Comparison of ENCODE assay signal across 1 cellular context in the genomic region with DNA sequence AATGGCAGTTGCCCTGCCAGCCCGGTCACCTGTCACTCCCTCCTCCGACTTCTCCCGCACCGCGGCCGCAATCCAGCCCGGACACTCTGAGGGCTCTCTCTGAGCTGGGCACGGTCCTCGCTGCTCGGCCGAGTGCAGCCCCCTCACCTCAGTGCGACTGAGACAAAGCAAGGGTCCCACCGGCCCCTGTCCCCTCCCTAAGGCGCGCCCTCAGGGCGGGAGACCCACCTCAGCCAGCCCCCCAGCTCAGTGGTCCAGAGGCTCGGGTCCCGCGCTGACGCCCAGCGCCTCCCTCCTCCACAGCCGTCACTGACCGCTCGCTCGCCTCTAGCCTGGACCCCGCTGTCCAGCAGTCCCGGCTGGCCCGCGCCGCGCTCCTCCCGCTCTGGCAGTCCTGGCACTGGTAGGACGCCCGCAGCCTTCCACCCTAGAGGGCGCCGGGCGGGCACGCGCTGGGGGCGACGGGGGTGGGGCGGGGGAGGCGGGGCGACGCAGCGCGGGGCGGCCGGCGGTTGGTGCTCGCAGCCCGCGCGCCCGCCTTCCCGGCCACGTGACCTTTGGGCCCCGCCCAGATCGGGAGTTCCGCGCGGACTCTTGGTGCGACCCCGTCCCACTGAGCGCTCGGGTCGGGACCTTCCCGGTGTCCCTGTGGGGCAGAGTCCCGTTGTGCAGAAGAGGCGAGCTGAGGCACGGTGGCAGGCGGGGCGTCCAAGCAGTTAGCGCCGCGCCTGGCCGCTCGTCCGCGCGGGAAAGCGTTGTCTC.
A peak's percentile ranks its signal among the peaks of the same experiment; 100 is the strongest.
TF ChIP-seq lines count a peak whose summit lies in the region.

No MANE protein-coding gene starts in this region.

TF ChIP-seq in K562, 482 proteins besides CTCF, POLR2A, EP300 and RAD21 (continued from another document and continues in another):
- TF ChIP-seq, protein P1, sequence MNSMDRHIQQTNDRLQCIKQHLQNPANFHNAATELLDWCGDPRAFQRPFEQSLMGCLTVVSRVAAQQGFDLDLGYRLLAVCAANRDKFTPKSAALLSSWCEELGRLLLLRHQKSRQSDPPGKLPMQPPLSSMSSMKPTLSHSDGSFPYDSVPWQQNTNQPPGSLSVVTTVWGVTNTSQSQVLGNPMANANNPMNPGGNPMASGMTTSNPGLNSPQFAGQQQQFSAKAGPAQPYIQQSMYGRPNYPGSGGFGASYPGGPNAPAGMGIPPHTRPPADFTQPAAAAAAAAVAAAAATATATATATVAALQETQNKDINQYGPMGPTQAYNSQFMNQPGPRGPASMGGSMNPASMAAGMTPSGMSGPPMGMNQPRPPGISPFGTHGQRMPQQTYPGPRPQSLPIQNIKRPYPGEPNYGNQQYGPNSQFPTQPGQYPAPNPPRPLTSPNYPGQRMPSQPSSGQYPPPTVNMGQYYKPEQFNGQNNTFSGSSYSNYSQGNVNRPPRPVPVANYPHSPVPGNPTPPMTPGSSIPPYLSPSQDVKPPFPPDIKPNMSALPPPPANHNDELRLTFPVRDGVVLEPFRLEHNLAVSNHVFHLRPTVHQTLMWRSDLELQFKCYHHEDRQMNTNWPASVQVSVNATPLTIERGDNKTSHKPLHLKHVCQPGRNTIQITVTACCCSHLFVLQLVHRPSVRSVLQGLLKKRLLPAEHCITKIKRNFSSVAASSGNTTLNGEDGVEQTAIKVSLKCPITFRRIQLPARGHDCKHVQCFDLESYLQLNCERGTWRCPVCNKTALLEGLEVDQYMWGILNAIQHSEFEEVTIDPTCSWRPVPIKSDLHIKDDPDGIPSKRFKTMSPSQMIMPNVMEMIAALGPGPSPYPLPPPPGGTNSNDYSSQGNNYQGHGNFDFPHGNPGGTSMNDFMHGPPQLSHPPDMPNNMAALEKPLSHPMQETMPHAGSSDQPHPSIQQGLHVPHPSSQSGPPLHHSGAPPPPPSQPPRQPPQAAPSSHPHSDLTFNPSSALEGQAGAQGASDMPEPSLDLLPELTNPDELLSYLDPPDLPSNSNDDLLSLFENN (IDR thresholded peaks at IDR 0.05; ENCODE audit: low read depth in 2 of 2, low read length in 2 of 2): no peak
- TF ChIP-seq, protein P2, sequence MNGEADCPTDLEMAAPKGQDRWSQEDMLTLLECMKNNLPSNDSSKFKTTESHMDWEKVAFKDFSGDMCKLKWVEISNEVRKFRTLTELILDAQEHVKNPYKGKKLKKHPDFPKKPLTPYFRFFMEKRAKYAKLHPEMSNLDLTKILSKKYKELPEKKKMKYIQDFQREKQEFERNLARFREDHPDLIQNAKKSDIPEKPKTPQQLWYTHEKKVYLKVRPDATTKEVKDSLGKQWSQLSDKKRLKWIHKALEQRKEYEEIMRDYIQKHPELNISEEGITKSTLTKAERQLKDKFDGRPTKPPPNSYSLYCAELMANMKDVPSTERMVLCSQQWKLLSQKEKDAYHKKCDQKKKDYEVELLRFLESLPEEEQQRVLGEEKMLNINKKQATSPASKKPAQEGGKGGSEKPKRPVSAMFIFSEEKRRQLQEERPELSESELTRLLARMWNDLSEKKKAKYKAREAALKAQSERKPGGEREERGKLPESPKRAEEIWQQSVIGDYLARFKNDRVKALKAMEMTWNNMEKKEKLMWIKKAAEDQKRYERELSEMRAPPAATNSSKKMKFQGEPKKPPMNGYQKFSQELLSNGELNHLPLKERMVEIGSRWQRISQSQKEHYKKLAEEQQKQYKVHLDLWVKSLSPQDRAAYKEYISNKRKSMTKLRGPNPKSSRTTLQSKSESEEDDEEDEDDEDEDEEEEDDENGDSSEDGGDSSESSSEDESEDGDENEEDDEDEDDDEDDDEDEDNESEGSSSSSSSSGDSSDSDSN (IDR thresholded peaks at IDR 0.05; ENCODE audit: borderline replicate concordance in 1 of 2, low read depth in 2 of 2, low read length in 2 of 2): no peak
- TF ChIP-seq MYBL2 (IDR thresholded peaks at IDR 0.05; ENCODE audit: low read depth) (no peak), MYBL2 (CRISPR knock-in tag; IDR thresholded peaks at IDR 0.05; ENCODE audit: borderline replicate concordance) (no peak), ZNF124 (CRISPR knock-in tag; IDR thresholded peaks at IDR 0.05) (no peak), BHLHE40 (IDR thresholded peaks at IDR 0.05; ENCODE audit: low read length) (no peak), FOXJ2 (tag; IDR thresholded peaks at IDR 0.05) (no peak), NR2C1 (IDR thresholded peaks at IDR 0.05) (no peak), NR2C1 (tag; IDR thresholded peaks at IDR 0.05) (no peak), HCFC1 (IDR thresholded peaks at IDR 0.05; ENCODE audit: low read depth, low read length) (no peak), SMAD4 (CRISPR knock-in tag; conservative IDR thresholded peaks at IDR 0.05) (no peak), HEY1 (CRISPR knock-in tag; IDR thresholded peaks at IDR 0.05; ENCODE audit: borderline replicate concordance) (no peak), ZNF23 (CRISPR knock-in tag; IDR thresholded peaks at IDR 0.05) (no peak), TAF9B (IDR thresholded peaks at IDR 0.05; ENCODE audit: partially characterized antibody) (no peak), POLR3G (IDR thresholded peaks at IDR 0.05; ENCODE audit: extremely low read depth, insufficient read length, insufficient replicate concordance) (no peak), E2F3 (CRISPR knock-in tag; IDR thresholded peaks at IDR 0.05) (peak; percentile 80; the same call in 1 of the 2 replicates), KDM5B (IDR thresholded peaks at IDR 0.05; ENCODE audit: insufficient replicate concordance, low read depth, low read length) (peak; percentile 25), DIDO1 (tag; IDR thresholded peaks at IDR 0.05; ENCODE audit: low read depth) (no peak), ZNF12 (CRISPR knock-in tag; IDR thresholded peaks at IDR 0.05) (no peak), L3MBTL2 (IDR thresholded peaks at IDR 0.05) (peak; percentile 84; the same call in 1 of the 2 replicates), DPF2 (IDR thresholded peaks at IDR 0.05) (no peak), RBM34 (IDR thresholded peaks at IDR 0.05; ENCODE audit: borderline replicate concordance, insufficient read depth, low read length) (no peak), CTBP1 (IDR thresholded peaks at IDR 0.05; ENCODE audit: borderline replicate concordance) (peak; percentile 41; the same call in 1 of the 2 replicates), ESRRB (CRISPR knock-in tag; IDR thresholded peaks at IDR 0.05; ENCODE audit: borderline replicate concordance) (no peak), ZNF217 (CRISPR knock-in tag; IDR thresholded peaks at IDR 0.05) (no peak), CCNT2 (IDR thresholded peaks at IDR 0.05; ENCODE audit: borderline replicate concordance, extremely low read depth, insufficient read length, low read depth, low read length) (no peak), SIX5 (IDR thresholded peaks at IDR 0.05; ENCODE audit: borderline replicate concordance in 1 of 2, insufficient read depth in 1 of 2, low read depth in 1 of 2, low read length in 2 of 2) (no peak), GATAD2B (IDR thresholded peaks at IDR 0.05; ENCODE audit: borderline replicate concordance) (no peak), MTA1 (IDR thresholded peaks at IDR 0.05; ENCODE audit: borderline replicate concordance) (no peak), MAZ (CRISPR knock-in tag; conservative IDR thresholded peaks at IDR 0.05 in 1 of 2, IDR thresholded peaks at IDR 0.05 in 1 of 2) (peak; percentile 45 to 60; a peak in 2 of 4 replicates), SMARCB1 (IDR thresholded peaks at IDR 0.05; ENCODE audit: insufficient read length, low read depth) (no peak), NFIC (IDR thresholded peaks at IDR 0.05) (no peak), FIP1L1 (IDR thresholded peaks at IDR 0.05; ENCODE audit: low read depth, low read length, poor library complexity, severe bottlenecking) (peak; percentile 13), ZNF436 (CRISPR knock-in tag; IDR thresholded peaks at IDR 0.05) (no peak), SMAD3 (CRISPR knock-in tag; conservative IDR thresholded peaks at IDR 0.05) (no peak), EWSR1 (IDR thresholded peaks at IDR 0.05; ENCODE audit: borderline replicate concordance, low read depth, partially characterized antibody) (no peak)
- TF ChIP-seq, protein P3, sequence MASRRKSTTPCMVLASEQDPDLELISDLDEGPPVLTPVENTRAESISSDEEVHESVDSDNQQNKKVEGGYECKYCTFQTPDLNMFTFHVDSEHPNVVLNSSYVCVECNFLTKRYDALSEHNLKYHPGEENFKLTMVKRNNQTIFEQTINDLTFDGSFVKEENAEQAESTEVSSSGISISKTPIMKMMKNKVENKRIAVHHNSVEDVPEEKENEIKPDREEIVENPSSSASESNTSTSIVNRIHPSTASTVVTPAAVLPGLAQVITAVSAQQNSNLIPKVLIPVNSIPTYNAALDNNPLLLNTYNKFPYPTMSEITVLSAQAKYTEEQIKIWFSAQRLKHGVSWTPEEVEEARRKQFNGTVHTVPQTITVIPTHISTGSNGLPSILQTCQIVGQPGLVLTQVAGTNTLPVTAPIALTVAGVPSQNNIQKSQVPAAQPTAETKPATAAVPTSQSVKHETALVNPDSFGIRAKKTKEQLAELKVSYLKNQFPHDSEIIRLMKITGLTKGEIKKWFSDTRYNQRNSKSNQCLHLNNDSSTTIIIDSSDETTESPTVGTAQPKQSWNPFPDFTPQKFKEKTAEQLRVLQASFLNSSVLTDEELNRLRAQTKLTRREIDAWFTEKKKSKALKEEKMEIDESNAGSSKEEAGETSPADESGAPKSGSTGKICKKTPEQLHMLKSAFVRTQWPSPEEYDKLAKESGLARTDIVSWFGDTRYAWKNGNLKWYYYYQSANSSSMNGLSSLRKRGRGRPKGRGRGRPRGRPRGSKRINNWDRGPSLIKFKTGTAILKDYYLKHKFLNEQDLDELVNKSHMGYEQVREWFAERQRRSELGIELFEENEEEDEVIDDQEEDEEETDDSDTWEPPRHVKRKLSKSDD (conservative IDR thresholded peaks at IDR 0.05; ENCODE audit: low read length): no peak
- TF ChIP-seq, protein P4, sequence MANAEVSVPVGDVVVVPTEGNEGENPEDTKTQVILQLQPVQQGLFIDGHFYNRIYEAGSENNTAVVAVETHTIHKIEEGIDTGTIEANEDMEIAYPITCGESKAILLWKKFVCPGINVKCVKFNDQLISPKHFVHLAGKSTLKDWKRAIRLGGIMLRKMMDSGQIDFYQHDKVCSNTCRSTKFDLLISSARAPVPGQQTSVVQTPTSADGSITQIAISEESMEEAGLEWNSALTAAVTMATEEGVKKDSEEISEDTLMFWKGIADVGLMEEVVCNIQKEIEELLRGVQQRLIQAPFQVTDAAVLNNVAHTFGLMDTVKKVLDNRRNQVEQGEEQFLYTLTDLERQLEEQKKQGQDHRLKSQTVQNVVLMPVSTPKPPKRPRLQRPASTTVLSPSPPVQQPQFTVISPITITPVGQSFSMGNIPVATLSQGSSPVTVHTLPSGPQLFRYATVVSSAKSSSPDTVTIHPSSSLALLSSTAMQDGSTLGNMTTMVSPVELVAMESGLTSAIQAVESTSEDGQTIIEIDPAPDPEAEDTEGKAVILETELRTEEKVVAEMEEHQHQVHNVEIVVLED (CRISPR knock-in tag; IDR thresholded peaks at IDR 0.05): no peak
- TF ChIP-seq, protein P5, sequence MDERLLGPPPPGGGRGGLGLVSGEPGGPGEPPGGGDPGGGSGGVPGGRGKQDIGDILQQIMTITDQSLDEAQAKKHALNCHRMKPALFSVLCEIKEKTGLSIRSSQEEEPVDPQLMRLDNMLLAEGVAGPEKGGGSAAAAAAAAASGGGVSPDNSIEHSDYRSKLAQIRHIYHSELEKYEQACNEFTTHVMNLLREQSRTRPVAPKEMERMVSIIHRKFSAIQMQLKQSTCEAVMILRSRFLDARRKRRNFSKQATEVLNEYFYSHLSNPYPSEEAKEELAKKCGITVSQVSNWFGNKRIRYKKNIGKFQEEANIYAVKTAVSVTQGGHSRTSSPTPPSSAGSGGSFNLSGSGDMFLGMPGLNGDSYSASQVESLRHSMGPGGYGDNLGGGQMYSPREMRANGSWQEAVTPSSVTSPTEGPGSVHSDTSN (CRISPR knock-in tag; IDR thresholded peaks at IDR 0.05; ENCODE audit: low read depth): no peak
- TF ChIP-seq, protein P5 (tag; conservative IDR thresholded peaks at IDR 0.05; ENCODE audit: low read depth): no peak
- TF ChIP-seq, protein P6, sequence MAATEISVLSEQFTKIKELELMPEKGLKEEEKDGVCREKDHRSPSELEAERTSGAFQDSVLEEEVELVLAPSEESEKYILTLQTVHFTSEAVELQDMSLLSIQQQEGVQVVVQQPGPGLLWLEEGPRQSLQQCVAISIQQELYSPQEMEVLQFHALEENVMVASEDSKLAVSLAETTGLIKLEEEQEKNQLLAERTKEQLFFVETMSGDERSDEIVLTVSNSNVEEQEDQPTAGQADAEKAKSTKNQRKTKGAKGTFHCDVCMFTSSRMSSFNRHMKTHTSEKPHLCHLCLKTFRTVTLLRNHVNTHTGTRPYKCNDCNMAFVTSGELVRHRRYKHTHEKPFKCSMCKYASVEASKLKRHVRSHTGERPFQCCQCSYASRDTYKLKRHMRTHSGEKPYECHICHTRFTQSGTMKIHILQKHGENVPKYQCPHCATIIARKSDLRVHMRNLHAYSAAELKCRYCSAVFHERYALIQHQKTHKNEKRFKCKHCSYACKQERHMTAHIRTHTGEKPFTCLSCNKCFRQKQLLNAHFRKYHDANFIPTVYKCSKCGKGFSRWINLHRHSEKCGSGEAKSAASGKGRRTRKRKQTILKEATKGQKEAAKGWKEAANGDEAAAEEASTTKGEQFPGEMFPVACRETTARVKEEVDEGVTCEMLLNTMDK (IDR thresholded peaks at IDR 0.05; ENCODE audit: borderline replicate concordance, insufficient read depth, low read depth, low read length, poor library complexity, severe bottlenecking): peak; percentile 26
- TF ChIP-seq, protein P7, sequence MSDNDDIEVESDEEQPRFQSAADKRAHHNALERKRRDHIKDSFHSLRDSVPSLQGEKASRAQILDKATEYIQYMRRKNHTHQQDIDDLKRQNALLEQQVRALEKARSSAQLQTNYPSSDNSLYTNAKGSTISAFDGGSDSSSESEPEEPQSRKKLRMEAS (CRISPR knock-in tag; IDR thresholded peaks at IDR 0.05): peak; percentile 79
- TF ChIP-seq, protein P8, sequence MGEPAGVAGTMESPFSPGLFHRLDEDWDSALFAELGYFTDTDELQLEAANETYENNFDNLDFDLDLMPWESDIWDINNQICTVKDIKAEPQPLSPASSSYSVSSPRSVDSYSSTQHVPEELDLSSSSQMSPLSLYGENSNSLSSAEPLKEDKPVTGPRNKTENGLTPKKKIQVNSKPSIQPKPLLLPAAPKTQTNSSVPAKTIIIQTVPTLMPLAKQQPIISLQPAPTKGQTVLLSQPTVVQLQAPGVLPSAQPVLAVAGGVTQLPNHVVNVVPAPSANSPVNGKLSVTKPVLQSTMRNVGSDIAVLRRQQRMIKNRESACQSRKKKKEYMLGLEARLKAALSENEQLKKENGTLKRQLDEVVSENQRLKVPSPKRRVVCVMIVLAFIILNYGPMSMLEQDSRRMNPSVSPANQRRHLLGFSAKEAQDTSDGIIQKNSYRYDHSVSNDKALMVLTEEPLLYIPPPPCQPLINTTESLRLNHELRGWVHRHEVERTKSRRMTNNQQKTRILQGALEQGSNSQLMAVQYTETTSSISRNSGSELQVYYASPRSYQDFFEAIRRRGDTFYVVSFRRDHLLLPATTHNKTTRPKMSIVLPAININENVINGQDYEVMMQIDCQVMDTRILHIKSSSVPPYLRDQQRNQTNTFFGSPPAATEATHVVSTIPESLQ (CRISPR knock-in tag; IDR thresholded peaks at IDR 0.05): no peak
